1 cellular context compared by ENCODE assay signal in the genomic region with DNA sequence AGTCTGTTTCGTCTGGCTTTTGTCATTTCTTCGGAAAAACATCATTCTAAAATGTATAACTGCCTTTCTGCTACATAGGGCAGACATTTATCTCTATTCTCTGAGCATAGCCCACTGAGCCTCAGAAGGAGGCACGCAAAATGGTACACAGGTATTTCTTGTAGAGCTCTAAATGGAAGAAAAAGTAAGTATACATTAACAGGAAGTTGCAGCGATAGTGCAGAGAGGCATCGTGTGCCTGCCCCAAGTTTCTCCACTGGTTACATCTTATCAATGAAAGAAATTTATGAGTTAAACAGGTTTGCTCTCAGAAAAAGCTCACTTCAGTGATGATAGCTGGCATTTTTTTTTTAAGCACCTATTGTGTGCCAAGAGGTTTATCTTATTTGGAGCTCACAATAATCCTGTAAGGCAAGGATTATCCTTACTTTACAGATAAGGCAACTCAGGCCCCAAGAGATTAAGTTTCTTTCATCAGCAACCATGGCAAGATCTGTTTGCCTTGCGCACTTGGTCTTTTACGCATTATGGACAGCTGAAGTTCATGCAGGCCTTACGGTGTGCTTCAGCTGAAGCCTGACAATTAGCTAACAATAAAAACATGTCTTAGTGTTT.
TF ChIP-seq lines count a peak whose summit lies in the region.

No MANE protein-coding gene starts in this region.

TF ChIP-seq in endothelial cell of umbilical vein, 7 proteins besides CTCF, POLR2A, EP300 and RAD21:
- TF ChIP-seq EZH2 (IDR thresholded peaks at IDR 0.05; ENCODE audit: borderline replicate concordance, low read depth, low read length, severe bottlenecking) (no peak), FOS (IDR thresholded peaks at IDR 0.05; ENCODE audit: borderline replicate concordance, insufficient read depth, low read length) (no peak), MYC (IDR thresholded peaks at IDR 0.05; ENCODE audit: low read depth, low read length) (no peak), POLR2AphosphoS5 (IDR thresholded peaks at IDR 0.05; ENCODE audit: insufficient read depth, low read depth, low read length) (no peak), GATA2 (IDR thresholded peaks at IDR 0.05; ENCODE audit: insufficient read depth, insufficient read length, low read depth, low read length) (no peak), JUN (IDR thresholded peaks at IDR 0.05; ENCODE audit: borderline replicate concordance, insufficient read depth, insufficient read length, low read depth) (no peak)
- TF ChIP-seq, protein P1, sequence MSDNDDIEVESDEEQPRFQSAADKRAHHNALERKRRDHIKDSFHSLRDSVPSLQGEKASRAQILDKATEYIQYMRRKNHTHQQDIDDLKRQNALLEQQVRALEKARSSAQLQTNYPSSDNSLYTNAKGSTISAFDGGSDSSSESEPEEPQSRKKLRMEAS (IDR thresholded peaks at IDR 0.05; ENCODE audit: insufficient read depth, insufficient read length): no peak
